In the genomic region with DNA sequence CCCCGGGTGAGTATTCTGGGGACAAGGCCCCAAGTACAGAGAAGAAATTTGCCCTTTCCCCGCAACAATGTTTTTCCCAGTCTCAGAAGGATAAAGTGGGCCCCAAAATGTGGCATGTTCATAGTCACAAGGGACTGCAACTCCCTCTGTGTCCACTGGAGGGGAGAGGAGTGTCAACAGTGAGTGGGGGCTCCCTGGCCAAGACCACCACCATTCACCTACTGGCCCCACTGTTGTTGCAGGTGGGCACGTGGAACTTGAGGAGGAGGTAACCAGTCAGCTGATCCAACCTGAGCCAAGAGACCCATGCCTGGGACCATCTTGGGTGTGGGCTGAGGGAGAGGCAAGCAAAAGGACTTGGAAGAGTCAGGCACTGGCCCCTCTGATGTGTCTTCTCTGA, we compare ENCODE assay signal across 8 cellular contexts. TPM values are rescaled to one million over a fixed set of nuclear protein-coding genes. Genes with fewer than 3 reads are reported as not detected.
DNase-seq lines count a peak whose midpoint lies in the region; ATAC-seq and TF ChIP-seq lines count a peak whose summit lies in the region.

No MANE protein-coding gene starts in this region.

- intact Hi-C loops in mucosa of descending colon (cut with DNase I, micrococcal nuclease), result loop anchor here in 1 of 2 donors (5.0 kb wide), 1 partner anchor 166 kb away; no protein-coding TSS in a partner anchor

- no peaks in the 10 kb centered on the region for H3K9me3 ChIP-seq in HUES48 (ENCODE audit: control insufficient read depth, insufficient read depth, low read length)
- H3K9me3 ChIP-seq in WERI-Rb-1 (ENCODE audit: severe bottlenecking), result no peaks in the 10 kb centered on the region
- H3K9me3 ChIP-seq in mucosa of descending colon, result no peaks in the 10 kb centered on the region

- peaks cover 5% of the 10 kb centered on the region; the same call in 1 of the 2 replicates for H3K4me1 ChIP-seq in HUES48 (ENCODE audit: control insufficient read depth, insufficient read depth, low read length)
- peaks cover 6% of the 10 kb centered on the region for H3K4me1 ChIP-seq in mucosa of descending colon (ENCODE audit: low read depth)

- H3K36me3 ChIP-seq in HUES48 (ENCODE audit: control insufficient read depth, insufficient read depth, low read length) (peaks cover 62% of the 10 kb centered on the region), WERI-Rb-1 (peaks cover 67% of the 10 kb centered on the region), mucosa of descending colon (ENCODE audit: low read depth) (no peaks in the 10 kb centered on the region)

- H3K9ac ChIP-seq in HUES48 (ENCODE audit: low read depth, low read length), result peak overlapping the region; percentile 68

- ATAC-seq in mucosa of descending colon, result peak; percentile 57
- no peak for ATAC-seq in HG02981 (IDR thresholded peaks at IDR 0.05; ENCODE audit: unreplicated experiment)
- ATAC-seq in GM21381 (IDR thresholded peaks at IDR 0.05; ENCODE audit: unreplicated experiment), result no peak

- TF ChIP-seq CTCF in WERI-Rb-1 (IDR thresholded peaks at IDR 0.05; ENCODE audit: low read depth, low read length) (peak; percentile 95), mucosa of descending colon (IDR thresholded peaks at IDR 0.05) (peak; percentile 38)

- H3K4me3 ChIP-seq in HUES48 (ENCODE audit: low read depth, low read length) (peak overlapping the region; percentile 77), WERI-Rb-1 (ENCODE audit: low read depth, low read length) (peak overlapping the region; percentile 57), mucosa of descending colon (no peak overlapping the region)

- H3K27ac ChIP-seq in HUES48 (ENCODE audit: low read depth, low read length), result no peak overlapping the region
- H3K27ac ChIP-seq in WERI-Rb-1, result no peak overlapping the region

- DNase-seq in NCI-H1694 treated with DMSO at 0.1 percent for 48 hours (lab: John Stamatoyannopoulos, UW), result peak; percentile 11
- no peak for DNase-seq in NCI-H1694 (lab: John Stamatoyannopoulos, UW)
- DNase-seq in WERI-Rb-1, result peak; percentile 73
- DNase-seq in epidermal melanocyte (ENCODE audit: insufficient read length, low spot score), result peak; percentile 33
- DNase-seq in mucosa of descending colon, result peak in 1 of 3 donors; percentile 34

- H3K27me3 ChIP-seq in HUES48 (ENCODE audit: control insufficient read depth, insufficient read depth, low read length), result 0 out of 2 replicates have a peak, but pooled peaks cover 4% of the 10 kb centered on the region
- no peaks in the 10 kb centered on the region for H3K27me3 ChIP-seq in WERI-Rb-1 (ENCODE audit: insufficient read depth, low read depth, severe bottlenecking)

RNA-seq across cellular contexts. Expression of gene NUDT17, which starts 0.8 kb away (rescaled TPM):
- total RNA-seq in mucosa of descending colon, result 1 to 10 TPM; 1.1 to 2.5 (median 1.3) TPM

RNA-seq across cellular contexts. Expression of gene PIAS3, which starts 12.7 kb away (rescaled TPM):
- total RNA-seq in mucosa of descending colon, result 10 to 100 TPM; 11.6 to 26.6 (median 14.8) TPM

RNA-seq across cellular contexts. Expression of gene POLR3C, which starts 22.2 kb away (rescaled TPM):
- 10 to 100 TPM; 17.5 to 24.0 (median 23.0) TPM for total RNA-seq in mucosa of descending colon

RNA-seq across cellular contexts. Expression of gene RNF115, which starts 22.3 kb away (rescaled TPM):
- total RNA-seq in mucosa of descending colon, result 10 to 100 TPM in 1 of 3 donors, 1 to 10 TPM in 2; 8.3 to 13.6 (median 8.8) TPM

RNA-seq across cellular contexts. Expression of gene ANKRD35, which starts 39.5 kb away (rescaled TPM):
- 1 to 10 TPM in 1 of 3 donors, under 1 TPM in 2; 0.26 to 5.6 (median 0.99) TPM for total RNA-seq in mucosa of descending colon
